Comparison of ENCODE assay signal across 1 cellular context in the genomic region with DNA sequence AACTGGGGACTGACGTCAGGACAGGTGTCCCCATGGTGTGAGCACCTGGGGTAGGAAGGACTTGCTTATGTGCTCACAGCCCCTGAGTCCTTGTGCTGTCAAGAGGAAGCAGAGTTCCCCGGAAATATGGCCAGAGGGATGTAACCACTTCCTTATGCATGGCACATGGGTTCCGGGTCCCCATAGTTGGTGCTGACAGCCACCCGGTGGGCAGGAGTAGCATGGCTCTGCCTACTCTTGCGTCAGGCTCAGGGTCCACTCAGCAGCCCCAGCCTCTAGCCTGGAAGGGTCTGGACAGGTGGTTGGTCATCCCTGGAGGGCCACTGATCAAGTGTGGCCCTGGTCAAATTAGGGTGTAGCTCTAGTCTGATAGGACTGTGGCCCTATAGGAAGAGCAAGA.
TF ChIP-seq lines count a peak whose summit lies in the region.

No MANE protein-coding gene starts in this region.

TF ChIP-seq in IMR-90, 13 proteins besides CTCF, POLR2A, EP300 and RAD21 (continued from another document):
- TF ChIP-seq RCOR1 (IDR thresholded peaks at IDR 0.05; ENCODE audit: insufficient replicate concordance, low read length) = no peak
- TF ChIP-seq, protein P1, sequence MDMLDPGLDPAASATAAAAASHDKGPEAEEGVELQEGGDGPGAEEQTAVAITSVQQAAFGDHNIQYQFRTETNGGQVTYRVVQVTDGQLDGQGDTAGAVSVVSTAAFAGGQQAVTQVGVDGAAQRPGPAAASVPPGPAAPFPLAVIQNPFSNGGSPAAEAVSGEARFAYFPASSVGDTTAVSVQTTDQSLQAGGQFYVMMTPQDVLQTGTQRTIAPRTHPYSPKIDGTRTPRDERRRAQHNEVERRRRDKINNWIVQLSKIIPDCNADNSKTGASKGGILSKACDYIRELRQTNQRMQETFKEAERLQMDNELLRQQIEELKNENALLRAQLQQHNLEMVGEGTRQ (IDR thresholded peaks at IDR 0.05; ENCODE audit: low read depth, low read length) = no peak
